Comparison of ENCODE assay signal across 19 cellular contexts in the genomic region with DNA sequence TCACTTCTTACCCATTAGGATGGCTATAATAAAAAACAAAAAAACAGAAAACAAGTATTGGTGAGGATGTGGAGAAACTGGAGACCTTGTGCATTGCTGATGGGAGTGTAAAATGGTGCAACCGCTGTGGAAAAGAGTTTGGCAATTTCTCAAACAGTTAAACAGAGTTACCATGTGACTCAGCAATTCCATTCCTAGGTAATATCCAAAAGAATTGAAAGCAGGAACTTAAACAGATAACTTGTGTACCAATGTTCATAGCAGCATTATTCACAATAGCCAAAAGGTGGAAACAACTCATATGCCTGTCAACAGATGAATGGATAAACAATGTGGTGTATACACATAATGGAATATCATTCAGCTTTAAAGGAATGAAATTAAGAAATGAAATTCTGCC. TPM values are rescaled to one million over a fixed set of nuclear protein-coding genes. Genes with fewer than 3 reads are reported as not detected.
DNase-seq lines count a peak whose midpoint lies in the region; ATAC-seq and TF ChIP-seq lines count a peak whose summit lies in the region.
"Had no signal": no experiment of that assay in that cellular context is flagged by ENCODE, and none has a peak within 500 bp of the region (broad histone marks: within the 10 kb centered on the region; RNA-seq: fewer than 3 reads in every experiment).

No MANE protein-coding gene starts in this region.

- H2AFZ ChIP-seq in PC-3 (ENCODE audit: low read length) = no peak overlapping the region

- CTCF ChIA-PET in PC-3 (lab: Charles Lee) = no interaction called here

- no peaks in the 10 kb centered on the region for H4K20me1 ChIP-seq in PC-3 (ENCODE audit: low read length)

- H3K9me2 ChIP-seq in PC-3 (replicated peaks; ENCODE audit: low read length) = no peaks in the 10 kb centered on the region

- H3K79me2 ChIP-seq in PC-3 (ENCODE audit: low read length) = no peaks in the 10 kb centered on the region

- H3K4me1 ChIP-seq in PC-3 (ENCODE audit: insufficient read depth, low read length) = peaks cover 41% of the 10 kb centered on the region
- H3K4me1 ChIP-seq in right lobe of liver = peaks cover 0 to 5% (median 0%) of the 10 kb centered on the region in 4 donors
- no peaks in the 10 kb centered on the region for H3K4me1 ChIP-seq in vagina
- H3K4me1 ChIP-seq: gastroesophageal sphincter, left ventricle myocardium inferior, pancreas, SJCRH30, thyroid gland had no signal

- 0 out of 2 replicates have a peak overlapping the region, but pooled peaks have one; percentile 7 for H3K4me2 ChIP-seq in PC-3 (ENCODE audit: low read length)

- H3K27me3 ChIP-seq in PC-3 (ENCODE audit: low read length) (no peaks in the 10 kb centered on the region), right lobe of liver (no peaks in the 10 kb centered on the region), vagina (no peaks in the 10 kb centered on the region), H7 (ENCODE audit: control insufficient read depth, insufficient read depth, low read length) (no peaks in the 10 kb centered on the region)
- H3K27me3 ChIP-seq: gastroesophageal sphincter, pancreas, SJCRH30, thyroid gland had no signal

- POLR2A ChIA-PET in PC-3 (lab: Charles Lee; ENCODE audit: unreplicated experiment) = no interaction called here

- peaks cover 23% of the 10 kb centered on the region; the same call in 1 of the 2 replicates for H3K36me3 ChIP-seq in PC-3 (ENCODE audit: low read depth, low read length)
- H3K36me3 ChIP-seq in right lobe of liver = peaks cover 0 to 38% (median 8%) of the 10 kb centered on the region in 4 donors
- H3K36me3 ChIP-seq in vagina = peaks cover 0 to 30% of the 10 kb centered on the region in 2 donors
- H3K36me3 ChIP-seq in H7 (replicated peaks; ENCODE audit: control insufficient read depth, insufficient read depth, low read length) = peaks cover 34% of the 10 kb centered on the region

- H3K9me3 ChIP-seq in PC-3 (ENCODE audit: low read length) (no peaks in the 10 kb centered on the region), right lobe of liver (no peaks in the 10 kb centered on the region), vagina (no peaks in the 10 kb centered on the region)
- H3K9me3 ChIP-seq: gastroesophageal sphincter, left ventricle myocardium inferior, pancreas, SJCRH30, thyroid gland had no signal

- H3K9ac ChIP-seq in PC-3 (ENCODE audit: low read length) = no peak overlapping the region

- intact Hi-C loops in PC-3 (cut with micrococcal nuclease) (no loop called here), right lobe of liver (cut with DNase I) (no loop called here), vagina (cut with DNase I) (no loop called here)

- peak; percentile 36 for DNase-seq in H4 (ENCODE audit: low spot score)
- DNase-seq in PC-3 = peak; percentile 84
- no peak for DNase-seq in right lobe of liver
- DNase-seq in vagina (ENCODE audit: extremely low spot score in 2 of 2) = no peak
- DNase-seq in middle frontal gyrus (ENCODE audit: extremely low spot score, low spot score) = no peak
- DNase-seq in H7 = no peak
- DNase-seq: activated CD4-positive, alpha-beta T cell treated with anti-CD3 and anti-CD28 coated beads, Interleukin-2, amount 50 U/mL, for 1 hour; activated gamma-delta T cell treated with Interleukin-2 at 50 U/mL for 16 hours; activated T-cell treated with anti-CD3 and anti-CD28 coated beads for 4 hours; amniotic stem cell; endodermal cell; left ventricle myocardium inferior; NCI-H2171 treated with DMSO at 0.1 percent for 48 hours; pancreas; SJCRH30; stimulated activated naive CD4-positive, alpha-beta T cell; thyroid gland had no signal

- TF ChIP-seq CTCF in PC-3 (conservative IDR thresholded peaks at IDR 0.05; ENCODE audit: low read depth, low read length) (no peak), right lobe of liver (IDR thresholded peaks at IDR 0.05) (no peak), vagina (IDR thresholded peaks at IDR 0.05) (no peak)

- BruUV-seq in PC-3 (replicated peaks; lab: Mats Ljungman, UMichigan) = no TSS peak

- TF ChIP-seq POLR2A in right lobe of liver (IDR thresholded peaks at IDR 0.05) = no peak
- no peak for TF ChIP-seq POLR2A in vagina (IDR thresholded peaks at IDR 0.05)

- H3K4me3 ChIP-seq in PC-3 (ENCODE audit: low read length) (no peak overlapping the region), right lobe of liver (no peak overlapping the region), vagina (no peak overlapping the region), H7 (ENCODE audit: insufficient read depth, low read depth, low read length) (no peak overlapping the region)
- H3K4me3 ChIP-seq: gastroesophageal sphincter, left ventricle myocardium inferior, pancreas, SJCRH30, thyroid gland had no signal

- WGBS in right lobe of liver (ENCODE audit: insufficient coverage, low coverage, low lambda C conversion rate, missing lambda C conversion rate) = 53% methylated on average over 1 of the region's 1 CpG

- H3K27ac ChIP-seq in PC-3 (ENCODE audit: low read length) (peak overlapping the region; percentile 61), right lobe of liver (no peak overlapping the region), vagina (no peak overlapping the region)
- H3K27ac ChIP-seq: gastroesophageal sphincter, left ventricle myocardium inferior, pancreas, SJCRH30, thyroid gland had no signal

- H3F3A ChIP-seq in PC-3 (ENCODE audit: low read length, unreplicated experiment) = no peaks in the 10 kb centered on the region

- ATAC-seq in PC-3 = peak; percentile 79
- peak; percentile 28 for ATAC-seq in esophagus mucosa
- peak; percentile 38 to 86 (median 76) for ATAC-seq in right lobe of liver
- ATAC-seq: gastroesophageal sphincter, pancreas had no signal

RNA-seq across cellular contexts. Expression of gene DCP2, which starts 28.9 kb away (rescaled TPM):
- 33.4 and 36.1 TPM in 2 replicates for total RNA-seq in H4 (2014; rRNA removed; shearing (Covaris generic))
- 26.7 and 33.6 TPM in 2 replicates for total RNA-seq in PC-3 (2014; rRNA removed)
- total RNA-seq in esophagus mucosa = 19.0 TPM
- 10 to 100 TPM; 12.0 to 20.8 (median 14.6) TPM for total RNA-seq in right lobe of liver
- 58.2 TPM for total RNA-seq in vagina
- total RNA-seq in H7 (2014; rRNA removed; shearing (Covaris generic)) = 62.7 and 83.1 TPM in 2 replicates

Comparison
In these comparisons a context has a peak if more than half of its experiments do, and no peak if none do; other contexts are left out.
1. DNase-seq: peak in H4 (single experiment) and PC-3 (single experiment); none in right lobe of liver (0 of 3), vagina (0 of 2), middle frontal gyrus (single experiment) and H7 (single experiment).
2. ATAC-seq: peak in every context shown above with its lines; median percentile 79 in PC-3; 76 in right lobe of liver; 28 in esophagus mucosa.